In genomic region chr3:152121292-152121654, GRCh38 we compare ENCODE assay signal across 1 cellular context.
TF ChIP-seq lines count a peak whose summit lies in the region.

No MANE protein-coding gene starts in this region.

TF ChIP-seq in SK-N-SH treated with all-trans-retinoic acid at 6 μM for 48 hours, 23 proteins besides CTCF, POLR2A, EP300 and RAD21 (continued from another document):
- no peak for TF ChIP-seq OSR1 (CRISPR knock-in tag; IDR thresholded peaks at IDR 0.05)
- TF ChIP-seq ISL1 (CRISPR knock-in tag; IDR thresholded peaks at IDR 0.05) = peak; percentile 81
- TF ChIP-seq GLIS3 (CRISPR knock-in tag; IDR thresholded peaks at IDR 0.05) = no peak
- TF ChIP-seq SNAI2 (CRISPR knock-in tag; IDR thresholded peaks at IDR 0.05) = no peak
- no peak for TF ChIP-seq ZNF565 (CRISPR knock-in tag; conservative IDR thresholded peaks at IDR 0.05; ENCODE audit: low read depth)
- TF ChIP-seq ZFP3 (CRISPR knock-in tag; IDR thresholded peaks at IDR 0.05) = no peak
